11 cellular contexts compared by ENCODE assay signal in the genomic region with DNA sequence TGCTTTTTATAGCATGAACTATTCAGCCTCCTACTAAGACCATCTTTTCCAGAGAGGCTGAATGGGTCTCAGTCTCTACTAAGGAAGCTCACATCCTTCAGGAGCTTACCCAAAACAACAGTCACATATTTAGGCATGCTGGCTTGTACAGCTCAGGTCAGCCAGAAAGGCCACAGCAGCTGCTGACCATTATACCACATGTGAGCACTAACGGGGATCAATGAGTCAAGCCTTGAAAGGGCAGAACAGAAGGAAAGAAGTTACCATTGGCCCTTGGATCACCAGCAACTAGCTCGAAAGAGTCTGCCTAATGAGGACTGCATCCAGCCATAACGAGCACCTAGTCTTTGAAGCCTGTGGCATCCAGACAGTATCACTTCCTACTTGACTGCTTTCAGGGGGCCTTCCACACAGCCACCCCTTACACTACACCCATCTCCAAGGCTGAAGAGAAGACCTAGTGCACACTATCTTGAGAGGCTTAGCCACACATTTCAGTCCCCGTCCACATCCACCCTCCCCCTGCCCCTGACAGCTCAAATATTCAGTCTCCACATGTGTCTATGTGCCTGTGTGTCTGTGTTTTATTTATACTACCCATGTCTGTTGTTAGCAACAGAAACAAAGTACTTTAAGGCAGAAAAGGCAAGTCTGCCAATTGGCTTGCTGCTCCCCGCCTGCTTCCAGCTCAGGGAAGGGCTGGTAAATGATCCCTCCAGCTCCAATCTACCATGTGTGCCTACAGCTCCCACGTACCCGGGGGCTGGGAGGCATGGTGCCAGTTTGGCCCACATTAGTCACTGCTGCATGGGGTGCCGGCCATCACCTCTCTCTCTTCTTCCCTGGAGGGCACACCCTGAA.
DNase-seq lines count a peak whose midpoint lies in the region; ATAC-seq and TF ChIP-seq lines count a peak whose summit lies in the region.
"Had no signal": no experiment of that assay in that cellular context is flagged by ENCODE, and none has a peak within 500 bp of the region (broad histone marks: within the 10 kb centered on the region; RNA-seq: fewer than 3 reads in every experiment).

No MANE protein-coding gene starts in this region.

- intact Hi-C loops in natural killer cell (cut with micrococcal nuclease) (loop anchor here (5.0 kb wide), 1 partner anchor 96 kb away; the partner anchor contains the start of genes RPL27A and TRIM66), aorta (cut with DNase I) (no loop called here)

- H4K20me1 ChIP-seq in H9 (ENCODE audit: control insufficient read depth, insufficient read depth, insufficient read length): no peaks in the 10 kb centered on the region

- H2BK20ac ChIP-seq in H9 (ENCODE audit: low read depth, low read length, poor library complexity, severe bottlenecking): no peak overlapping the region

- no peaks in the 10 kb centered on the region for H3K79me2 ChIP-seq in H9 (ENCODE audit: insufficient read depth, low read length)

- H3K27me3 ChIP-seq in duodenal mucosa (ENCODE audit: control insufficient read depth in 1 of 2, insufficient read depth in 2 of 2, low read length in 2 of 2) (no peaks in the 10 kb centered on the region), aorta (ENCODE audit: control insufficient read depth in 1 of 2, insufficient read depth in 2 of 2, low read length in 1 of 2) (no peaks in the 10 kb centered on the region), H9 (ENCODE audit: insufficient read depth, low read length) (no peaks in the 10 kb centered on the region)

- no peak overlapping the region for H4K91ac ChIP-seq in H9 (ENCODE audit: insufficient read length, low read depth, low read length)

- H3K4me1 ChIP-seq in duodenal mucosa (ENCODE audit: control insufficient read depth in 1 of 2, insufficient read depth in 2 of 2, low read length in 2 of 2) (peaks cover 28 to 45% of the 10 kb centered on the region in 2 donors), aorta (ENCODE audit: control insufficient read depth in 1 of 2, insufficient read depth in 2 of 2, low read length in 2 of 2) (peaks cover 11 to 15% of the 10 kb centered on the region in 2 donors), H9 (ENCODE audit: insufficient read depth, low read length) (no peaks in the 10 kb centered on the region)
- H3K4me1 ChIP-seq: A549 had no signal

- no peak overlapping the region for H3K23ac ChIP-seq in H9 (ENCODE audit: insufficient read length, low read depth, low read length)

- no peak overlapping the region for H2AFZ ChIP-seq in H9 (ENCODE audit: low read length)

- no peak overlapping the region for H2BK5ac ChIP-seq in H9 (ENCODE audit: insufficient read length, low read length)

- peak overlapping the region; percentile 6 for H3K27ac ChIP-seq in duodenal mucosa (ENCODE audit: low read depth, low read length)
- H3K27ac ChIP-seq in aorta (ENCODE audit: low read depth in 1 of 2, low read length in 2 of 2): peak overlapping the region; percentile 36 to 93
- no peak overlapping the region for H3K27ac ChIP-seq in H9 (ENCODE audit: insufficient read length, low read depth, low read length)
- H3K27ac ChIP-seq: A549 had no signal

- no peak for TF ChIP-seq CTCF in natural killer cell (IDR thresholded peaks at IDR 0.05)
- no peak for TF ChIP-seq CTCF in H9 (conservative IDR thresholded peaks at IDR 0.05)

- H3K27me3 Mint-ChIP-seq in natural killer cell (ENCODE audit: low read depth in 2 of 2): peaks cover 7 to 15% of the 10 kb centered on the region in 2 donors
- H3K27me3 Mint-ChIP-seq in natural killer cell treated with Interleukin-12 subunit alpha and Interleukin-12 subunit beta and Interleukin-15 and Interleukin-18, amount 100 ng/mL, for 72 hours: peaks cover 6 to 22% of the 10 kb centered on the region in 2 donors
- no peaks in the 10 kb centered on the region; the same call in 1 of the 2 replicates for H3K27me3 Mint-ChIP-seq in H9 (ENCODE audit: low read depth)

- H3K14ac ChIP-seq in H9 (ENCODE audit: insufficient read depth, low read length): no peak overlapping the region

- DNase-seq in natural killer cell (peak; percentile 19), myocyte (ENCODE audit: low read depth) (peak; percentile 90), aorta (peak; percentile 82 to 89), H9 (no peak)
- no peak for DNase-seq in natural killer cell treated with Interleukin-12 subunit alpha and Interleukin-12 subunit beta and Interleukin-15 and Interleukin-18, amount 100 ng/mL, for 72 hours (ENCODE audit: low spot score)
- DNase-seq: activated naive CD8-positive, alpha-beta T cell treated with anti-CD3 and anti-CD28 coated beads for 36 hours; T-cell had no signal

- H3K4me3 ChIP-seq in duodenal mucosa (ENCODE audit: low read depth in 1 of 2, low read length in 2 of 2) (no peak overlapping the region), aorta (ENCODE audit: low read length in 2 of 2) (no peak overlapping the region)
- H3K4me3 ChIP-seq: A549 had no signal

- no peaks in the 10 kb centered on the region for H3K36me3 Mint-ChIP-seq in natural killer cell
- no peaks in the 10 kb centered on the region for H3K36me3 Mint-ChIP-seq in natural killer cell treated with Interleukin-12 subunit alpha and Interleukin-12 subunit beta and Interleukin-15 and Interleukin-18, amount 100 ng/mL, for 72 hours
- peaks cover 0 to 2% (median 0%) of the 10 kb centered on the region in 3 experiments; a peak in 1 of 7 replicates for H3K36me3 Mint-ChIP-seq in H9 (ENCODE audit: insufficient read depth in 1 of 3, low read depth in 3 of 3)
- H3K36me3 Mint-ChIP-seq: activated naive CD8-positive, alpha-beta T cell treated with anti-CD3 and anti-CD28 coated beads for 36 hours; T-cell had no signal

- H2BK120ac ChIP-seq in H9 (ENCODE audit: low read depth, low read length, poor library complexity, severe bottlenecking): no peak overlapping the region

- no peak overlapping the region for H3K4ac ChIP-seq in H9 (ENCODE audit: low read depth, low read length)

- no peak overlapping the region for H2AK5ac ChIP-seq in H9 (ENCODE audit: insufficient read length, low read length)

- H3K4me3 Mint-ChIP-seq in natural killer cell: peak overlapping the region; percentile 32
- H3K4me3 Mint-ChIP-seq in natural killer cell treated with Interleukin-12 subunit alpha and Interleukin-12 subunit beta and Interleukin-15 and Interleukin-18, amount 100 ng/mL, for 72 hours: no peak overlapping the region
- H3K4me3 Mint-ChIP-seq in H9: no peak overlapping the region
- H3K4me3 Mint-ChIP-seq: activated naive CD8-positive, alpha-beta T cell treated with anti-CD3 and anti-CD28 coated beads for 36 hours; T-cell had no signal

- H2BK12ac ChIP-seq in H9 (ENCODE audit: insufficient read length, low read depth, low read length): no peak overlapping the region

- H3K9me3 ChIP-seq in duodenal mucosa (ENCODE audit: control insufficient read depth in 1 of 2, low read length in 2 of 2) (no peaks in the 10 kb centered on the region), aorta (ENCODE audit: control insufficient read depth, low read length) (no peaks in the 10 kb centered on the region), H9 (ENCODE audit: control insufficient read depth, low read depth, low read length) (no peaks in the 10 kb centered on the region)
- H3K9me3 ChIP-seq: A549 had no signal

- H3K18ac ChIP-seq in H9 (ENCODE audit: insufficient read length, low read depth, low read length): no peak overlapping the region

- peak; percentile 52 to 62 (median 58) for ATAC-seq in natural killer cell
- ATAC-seq in natural killer cell treated with Interleukin-12 subunit alpha and Interleukin-12 subunit beta and Interleukin-15 and Interleukin-18, amount 100 ng/mL, for 72 hours: no peak
- peak; percentile 82 for ATAC-seq in aorta (ENCODE audit: low FRiP score)
- ATAC-seq in GM18520 (IDR thresholded peaks at IDR 0.05; ENCODE audit: unreplicated experiment): no peak
- no peak for ATAC-seq in HG03139 (IDR thresholded peaks at IDR 0.05; ENCODE audit: unreplicated experiment)
- ATAC-seq: T-cell had no signal

- no peak overlapping the region for H4K8ac ChIP-seq in H9 (replicated peaks; ENCODE audit: insufficient read length, low read depth, low read length)

- no peaks in the 10 kb centered on the region for H3K9me3 Mint-ChIP-seq in natural killer cell
- no peaks in the 10 kb centered on the region for H3K9me3 Mint-ChIP-seq in natural killer cell treated with Interleukin-12 subunit alpha and Interleukin-12 subunit beta and Interleukin-15 and Interleukin-18, amount 100 ng/mL, for 72 hours
- H3K9me3 Mint-ChIP-seq in H9: no peaks in the 10 kb centered on the region
- H3K9me3 Mint-ChIP-seq: activated naive CD8-positive, alpha-beta T cell treated with anti-CD3 and anti-CD28 coated beads for 36 hours; T-cell had no signal

- WGBS in aorta, 2 donors: 1 to 7% methylated on average over 8 of the region's 8 CpGs
- WGBS in H9 (ENCODE audit: extremely low coverage, insufficient read length, low lambda C conversion rate): no CpG with 5 or more reads among the region's 8 CpGs

- H3K9ac ChIP-seq in duodenal mucosa (ENCODE audit: low read depth in 1 of 2, low read length in 2 of 2) (peak overlapping the region in 1 of 2 donors; percentile 1), H9 (ENCODE audit: extremely low read depth, insufficient read length, low read length) (no peak overlapping the region)

- H3T11ph ChIP-seq in H9 (ENCODE audit: low read length): no peak overlapping the region

- H3K4me2 ChIP-seq in H9 (ENCODE audit: insufficient read depth, insufficient read length, low read length): no peak overlapping the region
- H3K4me2 ChIP-seq: A549 had no signal

- no peaks in the 10 kb centered on the region for H3K23me2 ChIP-seq in H9 (ENCODE audit: insufficient read length, low read depth, low read length, poor library complexity, severe bottlenecking)

- H3K4me1 Mint-ChIP-seq in natural killer cell (peaks cover 45 to 55% of the 10 kb centered on the region in 2 donors), H9 (peaks cover 7 to 8% of the 10 kb centered on the region in 2 experiments)
- H3K4me1 Mint-ChIP-seq in natural killer cell treated with Interleukin-12 subunit alpha and Interleukin-12 subunit beta and Interleukin-15 and Interleukin-18, amount 100 ng/mL, for 72 hours (ENCODE audit: low read depth in 2 of 2): peaks cover 4 to 25% of the 10 kb centered on the region in 2 donors
- H3K4me1 Mint-ChIP-seq: T-cell had no signal

- H3K56ac ChIP-seq in H9 (ENCODE audit: insufficient read length, low read depth, low read length): no peak overlapping the region

- peak overlapping the region; percentile 89 to 95 for H3K27ac Mint-ChIP-seq in natural killer cell
- peak overlapping the region in 1 of 2 donors; percentile 23 for H3K27ac Mint-ChIP-seq in natural killer cell treated with Interleukin-12 subunit alpha and Interleukin-12 subunit beta and Interleukin-15 and Interleukin-18, amount 100 ng/mL, for 72 hours
- peak overlapping the region in 1 of 3 experiments; percentile 65; a peak in 1 of 7 replicates for H3K27ac Mint-ChIP-seq in H9
- H3K27ac Mint-ChIP-seq: activated naive CD8-positive, alpha-beta T cell treated with anti-CD3 and anti-CD28 coated beads for 36 hours; T-cell had no signal

- no peak overlapping the region for H4K5ac ChIP-seq in H9 (ENCODE audit: insufficient read length, low read depth, low read length)

- H3K79me1 ChIP-seq in H9 (ENCODE audit: insufficient read depth, low read depth, low read length, poor library complexity, severe bottlenecking): no peaks in the 10 kb centered on the region

- H2BK15ac ChIP-seq in H9 (ENCODE audit: low read depth, low read length): no peak overlapping the region

- H3K36me3 ChIP-seq in duodenal mucosa (ENCODE audit: control insufficient read depth in 1 of 2, insufficient read depth in 2 of 2, low read length in 2 of 2): no peaks in the 10 kb centered on the region
- no peaks in the 10 kb centered on the region for H3K36me3 ChIP-seq in aorta (ENCODE audit: control insufficient read depth in 1 of 2, insufficient read depth in 2 of 2, low read length in 1 of 2)

Comparison
In these comparisons a context has a peak if more than half of its experiments do, and no peak if none do; other contexts are left out.
1. ATAC-seq: peak in natural killer cell (3 of 3) and aorta (single experiment); none in natural killer cell treated with Interleukin-12 subunit alpha and Interleukin-12 subunit beta and Interleukin-15 and Interleukin-18, amount 100 ng/mL, for 72 hours (0 of 2), GM18520 (single experiment) and HG03139 (single experiment).
2. DNase-seq: peak in natural killer cell (single experiment), myocyte (single experiment) and aorta (2 of 2); none in natural killer cell treated with Interleukin-12 subunit alpha and Interleukin-12 subunit beta and Interleukin-15 and Interleukin-18, amount 100 ng/mL, for 72 hours (single experiment) and H9 (single experiment).